ENCODE assay signal across 32 cellular contexts in genomic region chr2:230286048-230286447, GRCh38.
"Had no signal": no experiment of that assay in that cellular context is flagged by ENCODE, and none has a peak within 500 bp of the region (broad histone marks: within the 10 kb centered on the region; RNA-seq: fewer than 3 reads in every experiment).

No MANE protein-coding gene starts in this region.

- H3K9me3 Mint-ChIP-seq: activated CD4-positive, alpha-beta T cell treated with anti-CD3 and anti-CD28 coated beads, Interleukin-2, amount 10 ng/mL, durations not matched to agents 7 days and 5 days; activated naive CD4-positive, alpha-beta T cell treated with anti-CD3 and anti-CD28 coated beads, Interleukin-2, amount 50 U/mL, for 72 hours; dendritic cell treated with granulocyte-macrophage colony-stimulating factor and Interleukin-4, amounts not matched to agents 40 ng/mL and 50 ng/mL, for 4 days had no signal

- H3K27me3 Mint-ChIP-seq: activated CD4-positive, alpha-beta memory T cell treated with anti-CD3 and anti-CD28 coated beads, Interleukin-2, amount 10 ng/mL, durations not matched to agents 7 days and 5 days; activated CD4-positive, alpha-beta T cell treated with anti-CD3 and anti-CD28 coated beads, Interleukin-2, amount 10 ng/mL, durations not matched to agents 7 days and 5 days; activated naive CD8-positive, alpha-beta T cell treated with anti-CD3 and anti-CD28 coated beads, Interleukin-2, amount 10 ng/mL, durations not matched to agents 7 days and 5 days; central memory CD8-positive, alpha-beta T cell; T-helper 17 cell had no signal

- H3K27me3 ChIP-seq: ascending aorta, breast epithelium, dorsolateral prefrontal cortex, gastrocnemius medialis had no signal

- H3K4me3 ChIP-seq: ascending aorta, breast epithelium, coronary artery, dorsolateral prefrontal cortex, gastrocnemius medialis, heart right ventricle had no signal

- H3K36me3 ChIP-seq: ascending aorta, breast epithelium, gastrocnemius medialis, WERI-Rb-1 had no signal

- H3K27ac ChIP-seq: ascending aorta, breast epithelium, coronary artery, dorsolateral prefrontal cortex, foreskin keratinocyte, gastrocnemius medialis, WERI-Rb-1 had no signal

- H3K4me3 Mint-ChIP-seq: activated CD4-positive, alpha-beta memory T cell treated with anti-CD3 and anti-CD28 coated beads, Interleukin-2, amount 10 ng/mL, durations not matched to agents 7 days and 5 days; activated CD4-positive, alpha-beta T cell treated with anti-CD3 and anti-CD28 coated beads, Interleukin-2, amount 10 ng/mL, durations not matched to agents 7 days and 5 days; activated naive CD4-positive, alpha-beta T cell treated with anti-CD3 and anti-CD28 coated beads for 36 hours; activated naive CD8-positive, alpha-beta T cell treated with anti-CD3 and anti-CD28 coated beads, Interleukin-2, amount 10 ng/mL, durations not matched to agents 7 days and 5 days; activated T-cell treated with anti-CD3 and anti-CD28 coated beads, Interleukin-2, amount 50 U/mL, for 4 hours; brain; central memory CD8-positive, alpha-beta T cell; dendritic cell treated with granulocyte-macrophage colony-stimulating factor and Interleukin-4, amounts not matched to agents 40 ng/mL and 50 ng/mL, for 4 days; endodermal cell; T-helper 17 cell; T-helper 2 cell treated with Interferon-gamma antibody and Interleukin-4, amounts not matched to agents 5 μg/mL and 100 μg/mL, for 36 hours had no signal

- H3K27ac Mint-ChIP-seq: activated CD4-positive, alpha-beta memory T cell treated with anti-CD3 and anti-CD28 coated beads, Interleukin-2, amount 10 ng/mL, durations not matched to agents 7 days and 5 days; activated CD4-positive, alpha-beta T cell treated with anti-CD3 and anti-CD28 coated beads, Interleukin-2, amount 10 ng/mL, durations not matched to agents 7 days and 5 days; activated naive CD4-positive, alpha-beta T cell treated with anti-CD3 and anti-CD28 coated beads for 36 hours; activated naive CD4-positive, alpha-beta T cell treated with anti-CD3 and anti-CD28 coated beads, Interleukin-2, amount 50 U/mL, for 72 hours; activated naive CD8-positive, alpha-beta T cell treated with anti-CD3 and anti-CD28 coated beads, Interleukin-2, amount 10 ng/mL, durations not matched to agents 7 days and 5 days; brain; dendritic cell treated with granulocyte-macrophage colony-stimulating factor and Interleukin-4, amounts not matched to agents 40 ng/mL and 50 ng/mL, for 4 days; endodermal cell; T-helper 17 cell; T-helper 2 cell treated with Interferon-gamma antibody and Interleukin-4, amounts not matched to agents 5 μg/mL and 100 μg/mL, for 36 hours had no signal

- H3K4me1 ChIP-seq: ascending aorta, breast epithelium, foreskin keratinocyte, gastrocnemius medialis had no signal

- H3K4me1 Mint-ChIP-seq: brain, endodermal cell had no signal

- H3K36me3 Mint-ChIP-seq: brain had no signal

- H3K9me3 ChIP-seq: ascending aorta, breast epithelium, gastrocnemius medialis had no signal

- DNase-seq: activated CD4-positive, alpha-beta memory T cell treated with anti-CD3 and anti-CD28 coated beads, Interleukin-2, amount 10 ng/mL, durations not matched to agents 7 days and 5 days; activated CD4-positive, alpha-beta T cell treated with anti-CD3 and anti-CD28 coated beads for 1 hour; activated CD4-positive, alpha-beta T cell treated with anti-CD3 and anti-CD28 coated beads for 4 hours; activated CD4-positive, alpha-beta T cell treated with anti-CD3 and anti-CD28 coated beads, Interleukin-2, amount 10 ng/mL, durations not matched to agents 7 days and 5 days; activated CD4-positive, alpha-beta T cell treated with anti-CD3 and anti-CD28 coated beads, Interleukin-2, amount 50 U/mL, for 4 hours; activated CD8-positive, alpha-beta memory T cell treated with anti-CD3 and anti-CD28 coated beads, Interleukin-2, amount 50 U/mL, for 48 hours; activated effector memory CD4-positive, alpha-beta T cell treated with Interleukin-2 at 50 U/mL for 16 hours; activated gamma-delta T cell treated with Interleukin-2 at 50 U/mL for 16 hours; activated naive CD4-positive, alpha-beta T cell treated with anti-CD3 and anti-CD28 coated beads for 36 hours; activated naive CD8-positive, alpha-beta T cell treated with anti-CD3 and anti-CD28 coated beads, Interleukin-2, amount 10 ng/mL, durations not matched to agents 7 days and 5 days; activated T-cell treated with anti-CD3 and anti-CD28 coated beads for 4 hours; activated T-cell treated with anti-CD3 and anti-CD28 coated beads, Interleukin-2, amount 50 U/mL, for 4 hours; dorsolateral prefrontal cortex; effector memory CD4-positive, alpha-beta T cell; endodermal cell; foreskin keratinocyte; gastrocnemius medialis; glutamatergic neuron; heart right ventricle; T-helper 1 cell; T-helper 17 cell; T1000; WERI-Rb-1 had no signal

- ATAC-seq: activated naive CD4-positive, alpha-beta T cell treated with anti-CD3 and anti-CD28 coated beads, Interleukin-2, amount 50 U/mL, for 72 hours; activated T-cell treated with anti-CD3 and anti-CD28 coated beads, Interleukin-2, amount 50 U/mL, for 4 hours; esophagus mucosa; foreskin keratinocyte; gastrocnemius medialis; T-helper 17 cell had no signal
